Comparison of ENCODE assay signal across 1 cellular context in the genomic region with DNA sequence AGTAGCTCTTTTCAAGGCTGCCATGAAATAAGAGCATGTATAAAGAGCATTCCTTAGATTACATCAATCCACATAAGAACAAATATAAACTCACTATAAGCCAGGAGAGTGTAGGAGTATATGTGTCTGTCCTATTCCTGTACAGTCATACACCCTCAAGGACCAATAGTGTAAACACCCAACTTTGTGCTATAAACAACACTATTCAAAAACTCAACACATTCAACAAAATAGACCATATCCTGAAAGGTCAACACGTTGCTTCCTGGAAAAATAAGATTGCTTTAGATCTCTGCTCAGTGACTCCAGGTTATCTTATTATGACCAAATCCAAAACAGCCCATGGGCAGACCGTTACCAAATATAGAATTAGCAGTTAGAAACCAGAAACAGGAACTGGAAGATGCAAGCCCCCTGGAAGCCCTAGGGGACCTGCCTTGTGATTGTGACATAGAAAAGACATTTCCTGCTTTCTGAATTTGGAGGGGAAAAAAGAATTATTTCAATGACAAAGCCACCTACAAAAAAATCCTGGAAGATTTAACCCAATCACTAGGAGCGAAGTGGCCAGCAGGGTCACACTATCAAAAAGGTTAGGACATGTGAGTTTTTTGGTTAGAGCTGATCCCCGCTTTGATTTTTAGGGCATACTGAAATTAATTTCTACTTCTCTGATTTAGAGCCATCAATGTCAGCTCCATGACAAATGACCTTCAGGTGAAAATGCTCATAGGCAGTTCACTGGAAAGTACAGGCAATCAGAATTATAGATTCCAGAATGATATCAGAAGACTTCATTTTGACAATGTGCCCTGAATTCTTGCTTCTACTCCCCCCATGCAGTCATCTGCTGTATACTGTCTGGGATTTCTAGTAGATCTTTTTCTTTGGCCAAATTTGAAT.
A peak's percentile ranks its signal among the peaks of the same experiment; 100 is the strongest.
TF ChIP-seq lines count a peak whose summit lies in the region.

No MANE protein-coding gene starts in this region.

TF ChIP-seq in GM12878, 131 proteins besides CTCF, POLR2A, EP300 and RAD21 (continued from another document):
- TF ChIP-seq EED (IDR thresholded peaks at IDR 0.05; ENCODE audit: low read depth) (peak; percentile 97), GATAD2B (conservative IDR thresholded peaks at IDR 0.05; ENCODE audit: low read depth) (peak; percentile 58; the same call in 1 of the 2 replicates), KLF5 (IDR thresholded peaks at IDR 0.05; ENCODE audit: partially characterized antibody) (no peak), HDAC6 (IDR thresholded peaks at IDR 0.05; ENCODE audit: unreplicated experiment) (no peak), BRCA1 (IDR thresholded peaks at IDR 0.05; ENCODE audit: low read depth, low read length) (no peak), STAT3 (IDR thresholded peaks at IDR 0.05; ENCODE audit: low read depth, low read length) (no peak; the same call in 1 of the 2 replicates), MXI1 (IDR thresholded peaks at IDR 0.05; ENCODE audit: low read depth, low read length) (peak; percentile 26; the same call in 1 of the 2 replicates), HDAC2 (IDR thresholded peaks at IDR 0.05) (no peak), ZNF274 (IDR thresholded peaks at IDR 0.05; ENCODE audit: insufficient read depth, insufficient read length) (no peak), ZZZ3 (IDR thresholded peaks at IDR 0.05; ENCODE audit: control insufficient read depth, insufficient read length, low read depth) (no peak), SREBF2 (IDR thresholded peaks at IDR 0.05; ENCODE audit: low read length) (no peak), MEF2B (IDR thresholded peaks at IDR 0.05; ENCODE audit: partially characterized antibody, poor library complexity, severe bottlenecking) (peak; percentile 98), TBL1XR1 (IDR thresholded peaks at IDR 0.05; ENCODE audit: low read depth, low read length) (peak; percentile 47; the same call in 1 of the 2 replicates), RELA (IDR thresholded peaks at IDR 0.05; ENCODE audit: borderline replicate concordance, partially characterized antibody) (no peak), ESRRA (IDR thresholded peaks at IDR 0.05; ENCODE audit: low read length) (no peak), SIX5 (IDR thresholded peaks at IDR 0.05; ENCODE audit: low read depth, low read length, severe bottlenecking) (no peak), BMI1 (IDR thresholded peaks at IDR 0.05; ENCODE audit: borderline replicate concordance) (peak; percentile 60; the same call in 1 of the 2 replicates), SREBF1 (IDR thresholded peaks at IDR 0.05; ENCODE audit: low read length) (no peak), SMAD1 (IDR thresholded peaks at IDR 0.05; ENCODE audit: low read depth, partially characterized antibody) (no peak), NBN (IDR thresholded peaks at IDR 0.05) (0 out of 2 replicates have a peak, but pooled peaks have one; percentile 58), NFIC (IDR thresholded peaks at IDR 0.05; ENCODE audit: low read depth, low read length) (peak; percentile 89), PAX5 (IDR thresholded peaks at IDR 0.05; ENCODE audit: borderline replicate concordance, low read depth, low read length) (peak; percentile 74; the same call in 1 of the 2 replicates), PML (IDR thresholded peaks at IDR 0.05; ENCODE audit: low read length) (0 out of 2 replicates have a peak, but pooled peaks have one; percentile 51), WRNIP1 (IDR thresholded peaks at IDR 0.05; ENCODE audit: borderline replicate concordance, low read depth, low read length) (no peak), ZNF217 (IDR thresholded peaks at IDR 0.05) (no peak), ZBED1 (IDR thresholded peaks at IDR 0.05; ENCODE audit: borderline replicate concordance) (no peak), POLR2AphosphoS5 (IDR thresholded peaks at IDR 0.05; ENCODE audit: low read length) (no peak), KAT2A (conservative IDR thresholded peaks at IDR 0.05; ENCODE audit: control insufficient read depth, low read depth, low read length) (no peak), ZNF622 (IDR thresholded peaks at IDR 0.05) (no peak), TCF3 (IDR thresholded peaks at IDR 0.05; ENCODE audit: borderline replicate concordance, insufficient read depth, low read depth, low read length) (no peak), MTA3 (IDR thresholded peaks at IDR 0.05; ENCODE audit: borderline replicate concordance, low read length) (peak; percentile 67; the same call in 1 of the 2 replicates), DPF2 (IDR thresholded peaks at IDR 0.05) (peak; percentile 92)
- TF ChIP-seq, protein P1, sequence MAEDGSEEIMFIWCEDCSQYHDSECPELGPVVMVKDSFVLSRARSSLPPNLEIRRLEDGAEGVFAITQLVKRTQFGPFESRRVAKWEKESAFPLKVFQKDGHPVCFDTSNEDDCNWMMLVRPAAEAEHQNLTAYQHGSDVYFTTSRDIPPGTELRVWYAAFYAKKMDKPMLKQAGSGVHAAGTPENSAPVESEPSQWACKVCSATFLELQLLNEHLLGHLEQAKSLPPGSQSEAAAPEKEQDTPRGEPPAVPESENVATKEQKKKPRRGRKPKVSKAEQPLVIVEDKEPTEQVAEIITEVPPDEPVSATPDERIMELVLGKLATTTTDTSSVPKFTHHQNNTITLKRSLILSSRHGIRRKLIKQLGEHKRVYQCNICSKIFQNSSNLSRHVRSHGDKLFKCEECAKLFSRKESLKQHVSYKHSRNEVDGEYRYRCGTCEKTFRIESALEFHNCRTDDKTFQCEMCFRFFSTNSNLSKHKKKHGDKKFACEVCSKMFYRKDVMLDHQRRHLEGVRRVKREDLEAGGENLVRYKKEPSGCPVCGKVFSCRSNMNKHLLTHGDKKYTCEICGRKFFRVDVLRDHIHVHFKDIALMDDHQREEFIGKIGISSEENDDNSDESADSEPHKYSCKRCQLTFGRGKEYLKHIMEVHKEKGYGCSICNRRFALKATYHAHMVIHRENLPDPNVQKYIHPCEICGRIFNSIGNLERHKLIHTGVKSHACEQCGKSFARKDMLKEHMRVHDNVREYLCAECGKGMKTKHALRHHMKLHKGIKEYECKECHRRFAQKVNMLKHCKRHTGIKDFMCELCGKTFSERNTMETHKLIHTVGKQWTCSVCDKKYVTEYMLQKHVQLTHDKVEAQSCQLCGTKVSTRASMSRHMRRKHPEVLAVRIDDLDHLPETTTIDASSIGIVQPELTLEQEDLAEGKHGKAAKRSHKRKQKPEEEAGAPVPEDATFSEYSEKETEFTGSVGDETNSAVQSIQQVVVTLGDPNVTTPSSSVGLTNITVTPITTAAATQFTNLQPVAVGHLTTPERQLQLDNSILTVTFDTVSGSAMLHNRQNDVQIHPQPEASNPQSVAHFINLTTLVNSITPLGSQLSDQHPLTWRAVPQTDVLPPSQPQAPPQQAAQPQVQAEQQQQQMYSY (CRISPR knock-in tag; IDR thresholded peaks at IDR 0.05) = no peak
- TF ChIP-seq, protein P2, sequence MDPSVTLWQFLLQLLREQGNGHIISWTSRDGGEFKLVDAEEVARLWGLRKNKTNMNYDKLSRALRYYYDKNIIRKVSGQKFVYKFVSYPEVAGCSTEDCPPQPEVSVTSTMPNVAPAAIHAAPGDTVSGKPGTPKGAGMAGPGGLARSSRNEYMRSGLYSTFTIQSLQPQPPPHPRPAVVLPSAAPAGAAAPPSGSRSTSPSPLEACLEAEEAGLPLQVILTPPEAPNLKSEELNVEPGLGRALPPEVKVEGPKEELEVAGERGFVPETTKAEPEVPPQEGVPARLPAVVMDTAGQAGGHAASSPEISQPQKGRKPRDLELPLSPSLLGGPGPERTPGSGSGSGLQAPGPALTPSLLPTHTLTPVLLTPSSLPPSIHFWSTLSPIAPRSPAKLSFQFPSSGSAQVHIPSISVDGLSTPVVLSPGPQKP (IDR thresholded peaks at IDR 0.05; ENCODE audit: low read depth, low read length) = no peak
- TF ChIP-seq, protein P3, sequence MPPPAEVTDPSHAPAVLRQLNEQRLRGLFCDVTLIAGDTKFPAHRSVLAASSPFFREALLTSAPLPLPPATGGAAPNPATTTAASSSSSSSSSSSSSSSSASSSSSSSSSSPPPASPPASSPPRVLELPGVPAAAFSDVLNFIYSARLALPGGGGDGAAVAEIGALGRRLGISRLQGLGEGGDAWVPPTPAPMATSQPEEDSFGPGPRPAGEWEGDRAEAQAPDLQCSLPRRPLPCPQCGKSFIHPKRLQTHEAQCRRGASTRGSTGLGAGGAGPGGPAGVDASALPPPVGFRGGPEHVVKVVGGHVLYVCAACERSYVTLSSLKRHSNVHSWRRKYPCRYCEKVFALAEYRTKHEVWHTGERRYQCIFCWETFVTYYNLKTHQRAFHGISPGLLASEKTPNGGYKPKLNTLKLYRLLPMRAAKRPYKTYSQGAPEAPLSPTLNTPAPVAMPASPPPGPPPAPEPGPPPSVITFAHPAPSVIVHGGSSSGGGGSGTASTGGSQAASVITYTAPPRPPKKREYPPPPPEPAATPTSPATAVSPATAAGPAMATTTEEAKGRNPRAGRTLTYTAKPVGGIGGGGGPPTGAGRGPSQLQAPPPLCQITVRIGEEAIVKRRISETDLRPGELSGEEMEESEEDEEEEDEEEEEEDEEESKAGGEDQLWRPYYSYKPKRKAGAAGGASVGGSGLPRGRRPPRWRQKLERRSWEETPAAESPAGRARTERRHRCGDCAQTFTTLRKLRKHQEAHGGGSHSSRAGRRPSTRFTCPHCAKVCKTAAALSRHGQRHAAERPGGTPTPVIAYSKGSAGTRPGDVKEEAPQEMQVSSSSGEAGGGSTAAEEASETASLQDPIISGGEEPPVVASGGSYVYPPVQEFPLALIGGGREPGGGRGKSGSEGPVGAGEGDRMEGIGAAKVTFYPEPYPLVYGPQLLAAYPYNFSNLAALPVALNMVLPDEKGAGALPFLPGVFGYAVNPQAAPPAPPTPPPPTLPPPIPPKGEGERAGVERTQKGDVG (CRISPR knock-in tag; IDR thresholded peaks at IDR 0.05) = no peak
- TF ChIP-seq, protein P4, sequence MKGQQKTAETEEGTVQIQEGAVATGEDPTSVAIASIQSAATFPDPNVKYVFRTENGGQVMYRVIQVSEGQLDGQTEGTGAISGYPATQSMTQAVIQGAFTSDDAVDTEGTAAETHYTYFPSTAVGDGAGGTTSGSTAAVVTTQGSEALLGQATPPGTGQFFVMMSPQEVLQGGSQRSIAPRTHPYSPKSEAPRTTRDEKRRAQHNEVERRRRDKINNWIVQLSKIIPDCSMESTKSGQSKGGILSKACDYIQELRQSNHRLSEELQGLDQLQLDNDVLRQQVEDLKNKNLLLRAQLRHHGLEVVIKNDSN (IDR thresholded peaks at IDR 0.05; ENCODE audit: borderline replicate concordance, extremely low read length, insufficient read depth, low read depth, low read length) = no peak
- TF ChIP-seq, protein P5, sequence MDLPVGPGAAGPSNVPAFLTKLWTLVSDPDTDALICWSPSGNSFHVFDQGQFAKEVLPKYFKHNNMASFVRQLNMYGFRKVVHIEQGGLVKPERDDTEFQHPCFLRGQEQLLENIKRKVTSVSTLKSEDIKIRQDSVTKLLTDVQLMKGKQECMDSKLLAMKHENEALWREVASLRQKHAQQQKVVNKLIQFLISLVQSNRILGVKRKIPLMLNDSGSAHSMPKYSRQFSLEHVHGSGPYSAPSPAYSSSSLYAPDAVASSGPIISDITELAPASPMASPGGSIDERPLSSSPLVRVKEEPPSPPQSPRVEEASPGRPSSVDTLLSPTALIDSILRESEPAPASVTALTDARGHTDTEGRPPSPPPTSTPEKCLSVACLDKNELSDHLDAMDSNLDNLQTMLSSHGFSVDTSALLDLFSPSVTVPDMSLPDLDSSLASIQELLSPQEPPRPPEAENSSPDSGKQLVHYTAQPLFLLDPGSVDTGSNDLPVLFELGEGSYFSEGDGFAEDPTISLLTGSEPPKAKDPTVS (IDR thresholded peaks at IDR 0.05; ENCODE audit: low read depth, low read length) = no peak
- TF ChIP-seq, protein P6, sequence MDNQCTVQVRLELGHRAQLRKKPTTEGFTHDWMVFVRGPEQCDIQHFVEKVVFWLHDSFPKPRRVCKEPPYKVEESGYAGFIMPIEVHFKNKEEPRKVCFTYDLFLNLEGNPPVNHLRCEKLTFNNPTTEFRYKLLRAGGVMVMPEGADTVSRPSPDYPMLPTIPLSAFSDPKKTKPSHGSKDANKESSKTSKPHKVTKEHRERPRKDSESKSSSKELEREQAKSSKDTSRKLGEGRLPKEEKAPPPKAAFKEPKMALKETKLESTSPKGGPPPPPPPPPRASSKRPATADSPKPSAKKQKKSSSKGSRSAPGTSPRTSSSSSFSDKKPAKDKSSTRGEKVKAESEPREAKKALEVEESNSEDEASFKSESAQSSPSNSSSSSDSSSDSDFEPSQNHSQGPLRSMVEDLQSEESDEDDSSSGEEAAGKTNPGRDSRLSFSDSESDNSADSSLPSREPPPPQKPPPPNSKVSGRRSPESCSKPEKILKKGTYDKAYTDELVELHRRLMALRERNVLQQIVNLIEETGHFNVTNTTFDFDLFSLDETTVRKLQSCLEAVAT (IDR thresholded peaks at IDR 0.05) = no peak
